In the genomic region with DNA sequence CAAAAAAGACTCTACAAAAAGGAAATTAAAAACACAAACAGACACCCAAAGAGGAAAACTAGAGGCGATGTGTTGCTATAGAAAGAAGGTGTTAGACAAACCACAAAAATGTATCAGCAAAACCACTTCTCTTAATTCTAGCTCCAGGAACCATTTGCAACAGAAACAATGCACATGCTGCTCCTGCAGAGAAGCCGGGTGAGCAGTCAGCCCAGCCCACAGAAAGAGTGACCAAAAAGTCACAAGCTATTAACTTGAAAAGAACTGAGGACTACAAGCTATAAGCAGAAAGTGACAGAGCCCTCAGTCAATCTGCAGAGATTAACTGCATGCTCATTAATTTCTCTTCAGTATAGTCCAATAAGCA, we compare ENCODE assay signal across 13 cellular contexts.
DNase-seq lines count a peak whose midpoint lies in the region; ATAC-seq and TF ChIP-seq lines count a peak whose summit lies in the region.
"Had no signal": no experiment of that assay in that cellular context is flagged by ENCODE, and none has a peak within 500 bp of the region (broad histone marks: within the 10 kb centered on the region; RNA-seq: fewer than 3 reads in every experiment).

No MANE protein-coding gene starts in this region.

- H3K27ac ChIP-seq in SU-DHL-6 (ENCODE audit: low read depth, low read length) = peak overlapping the region; percentile 92
- no peak overlapping the region for H3K27ac ChIP-seq in RWPE1
- H3K27ac ChIP-seq: vagina had no signal

- peaks cover 11% of the 10 kb centered on the region for H3F3A ChIP-seq in SU-DHL-6 (ENCODE audit: insufficient read depth)

- no peaks in the 10 kb centered on the region for H3K9me3 ChIP-seq in SU-DHL-6 (ENCODE audit: insufficient read depth, low read length)
- H3K9me3 ChIP-seq: vagina had no signal

- no peaks in the 10 kb centered on the region for H3K27me3 ChIP-seq in SU-DHL-6 (ENCODE audit: low read length)
- H3K27me3 ChIP-seq: vagina had no signal

- peak overlapping the region; percentile 72 for H3K4me2 ChIP-seq in SU-DHL-6 (ENCODE audit: low read depth, low read length, poor library complexity, severe bottlenecking)

- peak overlapping the region; percentile 34; the same call in 1 of the 2 replicates for H3K9ac ChIP-seq in SU-DHL-6 (ENCODE audit: low read length)

- no peaks in the 10 kb centered on the region for H3K79me2 ChIP-seq in SU-DHL-6 (ENCODE audit: insufficient read depth, low read length)

- CTCF ChIA-PET in RWPE1 (lab: Yijun Ruan, JAX) = no interaction called here

- no peaks in the 10 kb centered on the region for H4K20me1 ChIP-seq in SU-DHL-6 (ENCODE audit: low read depth, low read length)

- no peak overlapping the region for H2AFZ ChIP-seq in SU-DHL-6 (ENCODE audit: low read depth, low read length, severe bottlenecking)

- ATAC-seq in GM18519 (IDR thresholded peaks at IDR 0.05; ENCODE audit: low FRiP score, unreplicated experiment) (peak; percentile 82), GM21576 (IDR thresholded peaks at IDR 0.05; ENCODE audit: unreplicated experiment) (peak; percentile 78), HG03439 (IDR thresholded peaks at IDR 0.05; ENCODE audit: unreplicated experiment) (peak; percentile 78)
- ATAC-seq: K562 had no signal

- no peak for DNase-seq in C1 segment of cervical spinal cord (lab: John Stamatoyannopoulos, UW)
- DNase-seq in DMS153 treated with DMSO at 0.1 percent for 48 hours (lab: John Stamatoyannopoulos, UW; ENCODE audit: unreplicated experiment) = no peak
- no peak for DNase-seq in activated gamma-delta T cell treated with Interleukin-2 at 50 U/mL for 16 hours
- no peak for DNase-seq in RWPE1 (ENCODE audit: low spot score)
- DNase-seq: activated naive CD8-positive, alpha-beta T cell treated with anti-CD3 and anti-CD28 coated beads for 36 hours; stimulated activated CD4-positive, alpha-beta T cell treated with anti-CD3 and anti-CD28 coated beads, Interleukin-1b, Interleukin-23, amount 100 ng/mL, for 48 hours; T-helper 9 cell had no signal

- peak overlapping the region; percentile 50 for H3K4me3 ChIP-seq in SU-DHL-6 (ENCODE audit: insufficient read depth, low read length, poor library complexity, severe bottlenecking)
- H3K4me3 ChIP-seq: K562, vagina had no signal

- POLR2A ChIA-PET in RWPE1 (lab: Yijun Ruan, JAX; ENCODE audit: low non-redundant PET) = no interaction called here

- TF ChIP-seq CTCF in SU-DHL-6 (IDR thresholded peaks at IDR 0.05; ENCODE audit: insufficient read depth, low read length, poor library complexity, severe bottlenecking) (no peak), RWPE1 (conservative IDR thresholded peaks at IDR 0.05; ENCODE audit: low read depth) (no peak)

- H3K36me3 ChIP-seq in SU-DHL-6 (ENCODE audit: low read length) = no peaks in the 10 kb centered on the region
- H3K36me3 ChIP-seq: vagina had no signal

- no peaks in the 10 kb centered on the region for H3K9me2 ChIP-seq in SU-DHL-6 (replicated peaks; ENCODE audit: insufficient read depth, low read length)
